Comparison of ENCODE assay signal across 22 cellular contexts in the genomic region with DNA sequence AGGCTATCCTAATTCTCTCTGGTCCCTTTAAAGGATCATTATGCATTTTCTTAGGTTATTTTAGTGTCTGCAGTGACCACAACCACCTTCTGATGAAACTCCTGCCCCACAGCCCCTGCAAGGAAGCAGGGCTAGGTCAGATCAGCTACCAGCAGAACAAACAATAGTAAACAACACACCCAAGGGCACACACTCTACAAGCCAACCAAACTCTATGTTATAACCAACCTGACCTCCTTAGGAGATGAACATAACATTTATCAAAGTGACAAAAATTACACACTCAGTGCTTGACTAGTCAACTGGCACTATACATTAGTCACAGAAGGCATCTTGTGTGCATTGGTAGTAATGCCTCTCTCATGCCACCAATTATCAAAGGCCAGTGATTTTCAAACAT. TPM values are rescaled to one million over a fixed set of nuclear protein-coding genes. Genes with fewer than 3 reads are reported as not detected.
A peak's percentile ranks its signal among the peaks of the same experiment; 100 is the strongest.
DNase-seq lines count a peak whose midpoint lies in the region; ATAC-seq and TF ChIP-seq lines count a peak whose summit lies in the region.
"Had no signal": no experiment of that assay in that cellular context is flagged by ENCODE, and none has a peak within 500 bp of the region (broad histone marks: within the 10 kb centered on the region; RNA-seq: fewer than 3 reads in every experiment).

No MANE protein-coding gene starts in this region.

- intact Hi-C loops in gastrocnemius medialis (cut with DNase I; ENCODE audit: low total_unique reads): no loop called here

- H3K27ac ChIP-seq in gastrocnemius medialis: no peak overlapping the region
- H3K27ac ChIP-seq: colonic mucosa, heart left ventricle, KMS-11, pancreas, uterus had no signal

- H3K36me3 Mint-ChIP-seq in activated naive CD8-positive, alpha-beta T cell: peaks cover 23% of the 10 kb centered on the region
- H3K36me3 Mint-ChIP-seq in activated naive CD8-positive, alpha-beta T cell treated with anti-CD3 and anti-CD28 coated beads for 36 hours: peaks cover 41% of the 10 kb centered on the region

- no peak for TF ChIP-seq CTCF in gastrocnemius medialis (IDR thresholded peaks at IDR 0.05 in 4 of 5, conservative IDR thresholded peaks at IDR 0.05 in 1 of 5)

- no peak for TF ChIP-seq POLR2A in gastrocnemius medialis (IDR thresholded peaks at IDR 0.05)

- peak; percentile 52 for ATAC-seq in stimulated activated naive CD8-positive, alpha-beta T cell treated with anti-CD3 and anti-CD28 coated beads, Interleukin-15, amount 100 ng/mL, for 72 hours
- ATAC-seq in GM18511 (IDR thresholded peaks at IDR 0.05; ENCODE audit: unreplicated experiment) (no peak), gastrocnemius medialis (no peak)
- ATAC-seq: esophagus mucosa, heart left ventricle, mucosa of descending colon had no signal

- H3K36me3 ChIP-seq in gastrocnemius medialis: peaks cover 0 to 7% of the 10 kb centered on the region in 2 donors
- H3K36me3 ChIP-seq: colonic mucosa, pancreas, uterus had no signal

- H3K4me1 Mint-ChIP-seq in activated naive CD8-positive, alpha-beta T cell (ENCODE audit: low read depth): peaks cover 62% of the 10 kb centered on the region
- peaks cover 52% of the 10 kb centered on the region for H3K4me1 Mint-ChIP-seq in activated naive CD8-positive, alpha-beta T cell treated with anti-CD3 and anti-CD28 coated beads for 36 hours
- peaks cover 41% of the 10 kb centered on the region for H3K4me1 Mint-ChIP-seq in stimulated activated naive CD8-positive, alpha-beta T cell treated with anti-CD3 and anti-CD28 coated beads, Interleukin-15, amount 100 ng/mL, for 72 hours

- in situ Hi-C loops in gastrocnemius medialis (cut with MboI; ENCODE audit: low sequenced_read_pairs in 4 of 4): no loop called here

- H3K27me3 Mint-ChIP-seq in activated naive CD8-positive, alpha-beta T cell: no peaks in the 10 kb centered on the region
- no peaks in the 10 kb centered on the region for H3K27me3 Mint-ChIP-seq in activated naive CD8-positive, alpha-beta T cell treated with anti-CD3 and anti-CD28 coated beads for 36 hours
- H3K27me3 Mint-ChIP-seq in stimulated activated naive CD8-positive, alpha-beta T cell treated with anti-CD3 and anti-CD28 coated beads, Interleukin-15, amount 100 ng/mL, for 72 hours: no peaks in the 10 kb centered on the region
- H3K27me3 Mint-ChIP-seq: stimulated activated naive CD8-positive, alpha-beta T cell treated with anti-CD3 and anti-CD28 coated beads, Interleukin-15, Interleukin-2, amounts not matched to agents 100 ng/mL and 50 ng/mL, for 24 hours had no signal

- no peaks in the 10 kb centered on the region for H3K9me3 ChIP-seq in gastrocnemius medialis
- H3K9me3 ChIP-seq: colonic mucosa, heart left ventricle, mucosa of descending colon, pancreas, uterus had no signal

- H3K27ac Mint-ChIP-seq in activated naive CD8-positive, alpha-beta T cell: peak overlapping the region; percentile 58
- no peak overlapping the region for H3K27ac Mint-ChIP-seq in activated naive CD8-positive, alpha-beta T cell treated with anti-CD3 and anti-CD28 coated beads for 36 hours
- no peak overlapping the region for H3K27ac Mint-ChIP-seq in stimulated activated naive CD8-positive, alpha-beta T cell treated with anti-CD3 and anti-CD28 coated beads, Interleukin-15, amount 100 ng/mL, for 72 hours
- H3K27ac Mint-ChIP-seq: stimulated activated naive CD8-positive, alpha-beta T cell treated with anti-CD3 and anti-CD28 coated beads, Interleukin-15, Interleukin-2, amounts not matched to agents 100 ng/mL and 50 ng/mL, for 24 hours had no signal

- DNase-seq in activated naive CD8-positive, alpha-beta T cell treated with anti-CD3 and anti-CD28 coated beads for 36 hours: no peak
- DNase-seq in MV-4-11 (lab: John Stamatoyannopoulos, UW) (peak; percentile 37), glomerular visceral epithelial cell (ENCODE audit: extremely low spot score) (peak; percentile 22), GDM1 (lab: John Stamatoyannopoulos, UW) (no peak), gastrocnemius medialis (no peak)
- no peak for DNase-seq in stimulated activated naive CD8-positive, alpha-beta T cell treated with anti-CD3 and anti-CD28 coated beads, Interleukin-15, amount 100 ng/mL, for 72 hours
- DNase-seq: activated CD4-positive, alpha-beta T cell treated with anti-CD3 and anti-CD28 coated beads, Interleukin-2, amount 50 U/mL, for 1 hour; activated effector memory CD4-positive, alpha-beta T cell treated with Interleukin-2 at 50 U/mL for 16 hours; colonic mucosa; heart left ventricle; mucosa of descending colon; NCI-H2029; pancreas; SHP77 treated with DMSO at 0.1 percent for 48 hours; T-helper 9 cell; uterus had no signal

- peaks cover 4% of the 10 kb centered on the region for H3K9me3 Mint-ChIP-seq in activated naive CD8-positive, alpha-beta T cell (ENCODE audit: low read depth)
- no peaks in the 10 kb centered on the region for H3K9me3 Mint-ChIP-seq in activated naive CD8-positive, alpha-beta T cell treated with anti-CD3 and anti-CD28 coated beads for 36 hours
- H3K9me3 Mint-ChIP-seq in stimulated activated naive CD8-positive, alpha-beta T cell treated with anti-CD3 and anti-CD28 coated beads, Interleukin-15, amount 100 ng/mL, for 72 hours: no peaks in the 10 kb centered on the region
- H3K9me3 Mint-ChIP-seq: stimulated activated naive CD8-positive, alpha-beta T cell treated with anti-CD3 and anti-CD28 coated beads, Interleukin-15, Interleukin-2, amounts not matched to agents 100 ng/mL and 50 ng/mL, for 24 hours had no signal

- no peak overlapping the region for H3K4me3 Mint-ChIP-seq in activated naive CD8-positive, alpha-beta T cell
- no peak overlapping the region for H3K4me3 Mint-ChIP-seq in activated naive CD8-positive, alpha-beta T cell treated with anti-CD3 and anti-CD28 coated beads for 36 hours
- H3K4me3 Mint-ChIP-seq in stimulated activated naive CD8-positive, alpha-beta T cell treated with anti-CD3 and anti-CD28 coated beads, Interleukin-15, amount 100 ng/mL, for 72 hours: no peak overlapping the region
- H3K4me3 Mint-ChIP-seq: stimulated activated naive CD8-positive, alpha-beta T cell treated with anti-CD3 and anti-CD28 coated beads, Interleukin-15, Interleukin-2, amounts not matched to agents 100 ng/mL and 50 ng/mL, for 24 hours had no signal

- H3K27me3 ChIP-seq in gastrocnemius medialis: no peaks in the 10 kb centered on the region
- H3K27me3 ChIP-seq: colonic mucosa, heart left ventricle, pancreas, uterus had no signal

- no peaks in the 10 kb centered on the region for H3K4me1 ChIP-seq in gastrocnemius medialis
- H3K4me1 ChIP-seq: colonic mucosa, pancreas, uterus had no signal

- H3K4me3 ChIP-seq in gastrocnemius medialis: no peak overlapping the region
- H3K4me3 ChIP-seq: colonic mucosa, heart left ventricle, mucosa of descending colon, pancreas, smooth muscle cell, uterus had no signal

RNA-seq across cellular contexts. Expression of a gene that starts 17.3 kb away (rescaled TPM):
- 10 to 100 TPM in 1 of 2 experiments, 1 to 10 TPM in 1; 9.9 to 11.5 TPM for total RNA-seq in activated naive CD8-positive, alpha-beta T cell treated with anti-CD3 and anti-CD28 coated beads for 36 hours
- total RNA-seq in gastrocnemius medialis: 10 to 100 TPM in 3 of 4 donors, 1 to 10 TPM in 1; 6.4 to 18.9 (median 14.9) TPM

Comparison
In these comparisons a context has a peak if more than half of its experiments do, and no peak if none do; other contexts are left out.
1. DNase-seq: peak in MV-4-11 (single experiment) and glomerular visceral epithelial cell (single experiment); none in activated naive CD8-positive, alpha-beta T cell treated with anti-CD3 and anti-CD28 coated beads for 36 hours (single experiment), stimulated activated naive CD8-positive, alpha-beta T cell treated with anti-CD3 and anti-CD28 coated beads, Interleukin-15, amount 100 ng/mL, for 72 hours (0 of 2), GDM1 (single experiment) and gastrocnemius medialis (0 of 2).